ENCODE assay signal across 30 cellular contexts in the genomic region with DNA sequence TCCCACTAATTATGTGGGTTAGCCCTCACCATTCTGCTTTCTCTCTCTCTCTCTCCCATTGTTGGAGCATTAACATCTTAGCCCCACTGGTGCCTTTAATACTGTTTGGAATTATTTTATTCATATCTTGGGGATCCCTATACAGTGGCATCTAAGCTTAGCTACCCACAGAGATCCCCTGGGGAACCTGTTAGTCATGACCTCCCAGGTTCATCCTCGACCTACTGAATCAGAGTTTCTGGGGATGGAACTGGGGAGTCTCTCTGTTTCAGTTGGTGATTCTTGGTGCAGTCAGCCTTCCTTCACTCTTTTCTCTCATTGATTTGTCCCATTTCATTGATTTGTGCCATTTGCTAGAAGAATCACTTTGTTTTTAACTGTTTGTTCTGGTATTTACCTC.
"Had no signal": no experiment of that assay in that cellular context is flagged by ENCODE, and none has a peak within 500 bp of the region (broad histone marks: within the 10 kb centered on the region; RNA-seq: fewer than 3 reads in every experiment).

No MANE protein-coding gene starts in this region.

- H3K4me1 Mint-ChIP-seq: activated B cell treated with CpG ODN at 0.5 μM for 24 hours; activated naive CD8-positive, alpha-beta T cell treated with anti-CD3 and anti-CD28 coated beads, Interleukin-2, amount 10 ng/mL, durations not matched to agents 7 days and 5 days; IgD-negative memory B cell had no signal

- H3K4me1 ChIP-seq: breast epithelium, Peyer's patch had no signal

- H3K36me3 Mint-ChIP-seq: activated naive CD8-positive, alpha-beta T cell treated with anti-CD3 and anti-CD28 coated beads, Interleukin-2, amount 10 ng/mL, durations not matched to agents 7 days and 5 days; IgD-negative memory B cell had no signal

- ATAC-seq: activated CD8-positive, alpha-beta T cell treated with anti-CD3 and anti-CD28 coated beads for 36 hours had no signal

- H3K36me3 ChIP-seq: breast epithelium, Peyer's patch, SJCRH30 had no signal

- H3K9me3 ChIP-seq: breast epithelium, Peyer's patch, SJCRH30, SK-N-SH had no signal

- H3K4me3 ChIP-seq: breast epithelium, Peyer's patch, SJCRH30 had no signal

- H3K27me3 ChIP-seq: breast epithelium, Peyer's patch, SJCRH30 had no signal

- H3K4me3 Mint-ChIP-seq: activated B cell treated with CpG ODN at 0.5 μM for 24 hours; activated CD8-positive, alpha-beta T cell treated with anti-CD3 and anti-CD28 coated beads for 36 hours; activated naive CD8-positive, alpha-beta T cell treated with anti-CD3 and anti-CD28 coated beads, Interleukin-2, amount 10 ng/mL, durations not matched to agents 7 days and 5 days; IgD-negative memory B cell; T-helper 2 cell treated with Interferon-gamma antibody and Interleukin-4, amounts not matched to agents 5 μg/mL and 100 μg/mL, for 36 hours had no signal

- H3K27me3 Mint-ChIP-seq: activated CD8-positive, alpha-beta T cell treated with anti-CD3 and anti-CD28 coated beads for 36 hours; activated naive CD8-positive, alpha-beta T cell treated with anti-CD3 and anti-CD28 coated beads, Interleukin-2, amount 10 ng/mL, durations not matched to agents 7 days and 5 days had no signal

- H3K9me3 Mint-ChIP-seq: activated B cell treated with CpG ODN at 0.5 μM for 24 hours; activated CD8-positive, alpha-beta T cell treated with anti-CD3 and anti-CD28 coated beads for 36 hours; activated T-cell treated with anti-CD3 and anti-CD28 coated beads, Interleukin-2, amount 50 U/mL, for 72 hours; T-helper 2 cell treated with Interferon-gamma antibody and Interleukin-4, amounts not matched to agents 5 μg/mL and 100 μg/mL, for 36 hours had no signal

- DNase-seq: activated B cell treated with CpG ODN at 0.5 μM for 24 hours; activated CD4-positive, alpha-beta T cell treated with anti-CD3 and anti-CD28 coated beads for 1 hour; activated CD4-positive, alpha-beta T cell treated with anti-CD3 and anti-CD28 coated beads, Interleukin-2, amount 50 U/mL, for 1 hour; activated CD8-positive, alpha-beta memory T cell treated with anti-CD3 and anti-CD28 coated beads, Interleukin-2, amount 50 U/mL, for 4 hours; activated CD8-positive, alpha-beta T cell treated with anti-CD3 and anti-CD28 coated beads for 36 hours; activated naive CD8-positive, alpha-beta T cell treated with anti-CD3 and anti-CD28 coated beads, Interleukin-2, amount 10 ng/mL, durations not matched to agents 7 days and 5 days; activated T-cell treated with anti-CD3 and anti-CD28 coated beads, Interleukin-2, amount 50 U/mL, for 72 hours; aorta; caudate nucleus; KG1; NCI-H1092; NCI-H1417; NCI-H1694; NCI-H2029; NCI-H2107; NCI-H2171 treated with DMSO at 0.1 percent for 48 hours; NCI-H226; NCI-H526; NCI-H774; NK-92 treated with Interleukin-12 subunit alpha and Interleukin-12 subunit beta, amount 100 ng/mL, for 24 hours; OCI-M1; Peyer's patch; Right ventricle myocardium superior; SJCRH30; SK-N-SH; T-helper 1 cell had no signal

- H3K27ac Mint-ChIP-seq: activated B cell treated with CpG ODN at 0.5 μM for 24 hours; activated CD8-positive, alpha-beta T cell treated with anti-CD3 and anti-CD28 coated beads for 36 hours; activated naive CD8-positive, alpha-beta T cell treated with anti-CD3 and anti-CD28 coated beads, Interleukin-2, amount 10 ng/mL, durations not matched to agents 7 days and 5 days; IgD-negative memory B cell; T-helper 2 cell treated with Interferon-gamma antibody and Interleukin-4, amounts not matched to agents 5 μg/mL and 100 μg/mL, for 36 hours had no signal

- H3K27ac ChIP-seq: breast epithelium, Peyer's patch, RWPE1, SJCRH30 had no signal

- H3K9ac ChIP-seq: SK-N-SH had no signal
